In genomic region chr21:31710586-31710985, GRCh38 we compare ENCODE assay signal across 16 cellular contexts. TPM values are rescaled to one million over a fixed set of nuclear protein-coding genes. Genes with fewer than 3 reads are reported as not detected.
DNase-seq lines count a peak whose midpoint lies in the region; TF ChIP-seq lines count a peak whose summit lies in the region.
"Had no signal": no experiment of that assay in that cellular context is flagged by ENCODE, and none has a peak within 500 bp of the region (broad histone marks: within the 10 kb centered on the region; RNA-seq: fewer than 3 reads in every experiment).

No MANE protein-coding gene starts in this region.

- H3K4me2 ChIP-seq in SK-N-SH = peak overlapping the region; percentile 24; the same call in 1 of the 2 replicates
- peak overlapping the region; percentile 7 for H3K4me2 ChIP-seq in fibroblast of lung (ENCODE audit: extremely low read depth, insufficient read depth, low read length)
- peak overlapping the region; percentile 53 for H3K4me2 ChIP-seq in skeletal muscle satellite cell (ENCODE audit: low read length)
- H3K4me2 ChIP-seq: smooth muscle cell had no signal

- no peak for TF ChIP-seq RAD21 in SK-N-SH (IDR thresholded peaks at IDR 0.05; ENCODE audit: low read length)

- TF ChIP-seq CTCF in SK-N-SH (IDR thresholded peaks at IDR 0.05) (no peak), fibroblast of lung (conservative IDR thresholded peaks at IDR 0.05 in 1 of 2, IDR thresholded peaks at IDR 0.05 in 1 of 2; ENCODE audit: low read depth in 1 of 2, low read length in 2 of 2) (no peak)

- H3K4me3 ChIP-seq in SK-N-SH (ENCODE audit: low read depth in 2 of 2, low read length in 1 of 2) (no peak overlapping the region), fibroblast of lung (replicated peaks in 1 of 4; ENCODE audit: control extremely low read depth in 1 of 4, insufficient read depth in 1 of 4, low read depth in 3 of 4, low read length in 4 of 4) (no peak overlapping the region), skeletal muscle satellite cell (ENCODE audit: low read length) (no peak overlapping the region)
- H3K4me3 ChIP-seq: colonic mucosa, gastrocnemius medialis, smooth muscle cell, tibial artery had no signal

- H3K79me2 ChIP-seq in SK-N-SH (ENCODE audit: insufficient read depth) (peaks cover 100% of the 10 kb centered on the region), fibroblast of lung (ENCODE audit: control insufficient read depth, insufficient read depth, low read length) (peaks cover 87% of the 10 kb centered on the region)

- H2AFZ ChIP-seq in SK-N-SH (ENCODE audit: low read depth) = no peak overlapping the region
- H2AFZ ChIP-seq in fibroblast of lung (ENCODE audit: low read length) = no peak overlapping the region

- H3K9ac ChIP-seq in SK-N-SH = no peak overlapping the region
- no peak overlapping the region for H3K9ac ChIP-seq in fibroblast of lung (ENCODE audit: insufficient read depth, low read length)
- H3K9ac ChIP-seq in skeletal muscle satellite cell (ENCODE audit: low read depth, low read length) = peak overlapping the region; percentile 59

- 23% methylated on average over 1 of the region's 1 CpG for WGBS in SK-N-SH (ENCODE audit: low lambda C conversion rate)

- POLR2A ChIA-PET in SK-N-SH (lab: Yijun Ruan, JAX) = no interaction called here

- H4K20me1 ChIP-seq in SK-N-SH (ENCODE audit: insufficient read depth) (peaks cover 97% of the 10 kb centered on the region), fibroblast of lung (ENCODE audit: control insufficient read depth, extremely low read depth, insufficient read depth, low read length) (no peaks in the 10 kb centered on the region)

- CTCF ChIA-PET in SK-N-SH (lab: Yijun Ruan, JAX) = no interaction called here

- peaks cover 0 to 3% of the 10 kb centered on the region in 2 experiments for H3K36me3 ChIP-seq in SK-N-SH (replicated peaks in 1 of 2; ENCODE audit: control insufficient read depth in 1 of 2, insufficient read depth in 2 of 2, low read length in 1 of 2)
- H3K36me3 ChIP-seq in fibroblast of lung (ENCODE audit: control insufficient read depth, insufficient read depth, low read length) = no peaks in the 10 kb centered on the region
- H3K36me3 ChIP-seq in skeletal muscle satellite cell (ENCODE audit: insufficient read depth, low read length) = no peaks in the 10 kb centered on the region
- H3K36me3 ChIP-seq: colonic mucosa, gastrocnemius medialis, tibial artery had no signal

- DNase-seq in DMS 273 (lab: John Stamatoyannopoulos, UW; ENCODE audit: unreplicated experiment) (peak; percentile 38), DMS 273 treated with DMSO at 0.1 percent for 48 hours (lab: John Stamatoyannopoulos, UW) (no peak), SK-N-SH (no peak), fibroblast of lung (ENCODE audit: low read depth in 2 of 2) (peak; percentile 57 to 87), NCI-H2196 treated with DMSO at 0.1 percent for 48 hours (lab: John Stamatoyannopoulos, UW; ENCODE audit: unreplicated experiment) (no peak)
- DNase-seq in stimulated activated CD4-positive, alpha-beta T cell treated with anti-CD3 and anti-CD28 coated beads, Interleukin-15, amount 100 ng/mL, for 24 hours = no peak
- DNase-seq in activated effector memory CD4-positive, alpha-beta T cell treated with Interleukin-2 at 50 U/mL for 16 hours = no peak
- DNase-seq: activated CD4-positive, alpha-beta T cell treated with anti-CD3 and anti-CD28 coated beads, Interleukin-2, amount 10 ng/mL, durations not matched to agents 24 days and 14 days; activated gamma-delta T cell; colonic mucosa; DMS79 treated with DMSO at 0.1 percent for 48 hours; gastrocnemius medialis; tibial artery had no signal

- no peaks in the 10 kb centered on the region for H3K9me2 ChIP-seq in SK-N-SH

- H3K27ac ChIP-seq in SK-N-SH (ENCODE audit: low read depth in 2 of 2, low read length in 1 of 2) (peak overlapping the region in 1 of 2 experiments; percentile 50; a peak in 2 of 4 replicates), fibroblast of lung (ENCODE audit: insufficient read depth, low read length) (no peak overlapping the region)
- H3K27ac ChIP-seq: 22Rv1, colonic mucosa, gastrocnemius medialis, tibial artery had no signal

- H3K9me3 ChIP-seq in SK-N-SH = no peaks in the 10 kb centered on the region
- no peaks in the 10 kb centered on the region for H3K9me3 ChIP-seq in fibroblast of lung (ENCODE audit: control insufficient read depth, insufficient read depth, low read depth, low read length)
- no peaks in the 10 kb centered on the region for H3K9me3 ChIP-seq in skeletal muscle satellite cell (replicated peaks; ENCODE audit: low read length)
- H3K9me3 ChIP-seq: colonic mucosa, gastrocnemius medialis, tibial artery had no signal

- peaks cover 28% of the 10 kb centered on the region for H3F3A ChIP-seq in SK-N-SH (replicated peaks; ENCODE audit: insufficient read depth)

- peaks cover 4 to 34% of the 10 kb centered on the region in 2 experiments for H3K4me1 ChIP-seq in SK-N-SH (ENCODE audit: control insufficient read depth in 1 of 2, insufficient read depth in 2 of 2, low read depth in 1 of 2, low read length in 1 of 2)
- H3K4me1 ChIP-seq in fibroblast of lung (ENCODE audit: control insufficient read depth, extremely low read depth, insufficient read depth, low read length) = no peaks in the 10 kb centered on the region
- H3K4me1 ChIP-seq in skeletal muscle satellite cell (ENCODE audit: control insufficient read depth, insufficient read depth, low read length) = peaks cover 48% of the 10 kb centered on the region
- H3K4me1 ChIP-seq: colonic mucosa had no signal

- H3K27me3 ChIP-seq in SK-N-SH (ENCODE audit: insufficient read depth) (no peaks in the 10 kb centered on the region), fibroblast of lung (ENCODE audit: control insufficient read depth, insufficient read depth, low read length) (no peaks in the 10 kb centered on the region), skeletal muscle satellite cell (ENCODE audit: control insufficient read depth, insufficient read depth, low read length) (no peaks in the 10 kb centered on the region)
- H3K27me3 ChIP-seq: colonic mucosa, gastrocnemius medialis, tibial artery had no signal

- 0 out of 4 replicates have a peak, but pooled peaks of 1 of the 2 experiments have one; percentile 7 for TF ChIP-seq EP300 in SK-N-SH (IDR thresholded peaks at IDR 0.05; ENCODE audit: borderline replicate concordance in 1 of 2, low read depth in 1 of 2, low read length in 1 of 2)

TF ChIP-seq in SK-N-SH, 30 proteins besides CTCF, POLR2A, EP300 and RAD21:
- TF ChIP-seq JUND (IDR thresholded peaks at IDR 0.05) (peak; percentile 20; the same call in 1 of the 2 replicates), PBX3 (IDR thresholded peaks at IDR 0.05) (peak; percentile 77), ELF1 (IDR thresholded peaks at IDR 0.05) (no peak), TCF12 (IDR thresholded peaks at IDR 0.05) (0 out of 2 replicates have a peak, but pooled peaks have one; percentile 30), NFIC (IDR thresholded peaks at IDR 0.05; ENCODE audit: borderline replicate concordance) (peak; percentile 48; the same call in 1 of the 2 replicates), TEAD4 (IDR thresholded peaks at IDR 0.05; ENCODE audit: borderline replicate concordance, insufficient read depth) (peak; percentile 60; the same call in 1 of the 2 replicates), RFX5 (IDR thresholded peaks at IDR 0.05; ENCODE audit: low read length) (no peak)
- TF ChIP-seq, protein P1, sequence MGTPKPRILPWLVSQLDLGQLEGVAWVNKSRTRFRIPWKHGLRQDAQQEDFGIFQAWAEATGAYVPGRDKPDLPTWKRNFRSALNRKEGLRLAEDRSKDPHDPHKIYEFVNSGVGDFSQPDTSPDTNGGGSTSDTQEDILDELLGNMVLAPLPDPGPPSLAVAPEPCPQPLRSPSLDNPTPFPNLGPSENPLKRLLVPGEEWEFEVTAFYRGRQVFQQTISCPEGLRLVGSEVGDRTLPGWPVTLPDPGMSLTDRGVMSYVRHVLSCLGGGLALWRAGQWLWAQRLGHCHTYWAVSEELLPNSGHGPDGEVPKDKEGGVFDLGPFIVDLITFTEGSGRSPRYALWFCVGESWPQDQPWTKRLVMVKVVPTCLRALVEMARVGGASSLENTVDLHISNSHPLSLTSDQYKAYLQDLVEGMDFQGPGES (IDR thresholded peaks at IDR 0.05; ENCODE audit: low read depth, low read length) = no peak
- TF ChIP-seq, protein P2, sequence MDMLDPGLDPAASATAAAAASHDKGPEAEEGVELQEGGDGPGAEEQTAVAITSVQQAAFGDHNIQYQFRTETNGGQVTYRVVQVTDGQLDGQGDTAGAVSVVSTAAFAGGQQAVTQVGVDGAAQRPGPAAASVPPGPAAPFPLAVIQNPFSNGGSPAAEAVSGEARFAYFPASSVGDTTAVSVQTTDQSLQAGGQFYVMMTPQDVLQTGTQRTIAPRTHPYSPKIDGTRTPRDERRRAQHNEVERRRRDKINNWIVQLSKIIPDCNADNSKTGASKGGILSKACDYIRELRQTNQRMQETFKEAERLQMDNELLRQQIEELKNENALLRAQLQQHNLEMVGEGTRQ (IDR thresholded peaks at IDR 0.05; ENCODE audit: borderline replicate concordance, low read depth, low read length) = no peak

RNA-seq across cellular contexts. Expression of gene SCAF4, which starts 21.3 kb away (rescaled TPM):
- polyA plus RNA-seq in SK-N-SH (2012; rRNA removed) = 5.7 and 8.5 TPM in 2 replicates
- polyA plus RNA-seq in SK-N-SH (2012; cell fraction: cytosol; rRNA removed) = 6.3 and 6.8 TPM in 2 replicates
- 26.9 and 33.1 TPM in 2 replicates for polyA plus RNA-seq in SK-N-SH (2012; cell fraction: nucleus; rRNA removed)
- total RNA-seq in fibroblast of lung = 3.9 and 5.6 TPM in 2 replicates
- polyA plus RNA-seq in fibroblast of lung = 7.5 and 12.5 TPM in 2 replicates
- 12.5 and 15.7 TPM in 2 replicates for polyA plus RNA-seq in fibroblast of lung (2012)
- 19.7 and 23.8 TPM in 2 replicates for polyA minus RNA-seq in fibroblast of lung (ENCODE audit: low replicate concordance)
- 7.2 and 8.1 TPM in 2 replicates for total RNA-seq in skeletal muscle satellite cell (2012; rRNA removed)

RNA-seq across cellular contexts. Expression of gene SOD1, which starts 51.1 kb away (rescaled TPM):
- polyA plus RNA-seq in SK-N-SH (2012; rRNA removed) (507 and 572 TPM in 2 replicates), fibroblast of lung (462 and 546 TPM in 2 replicates)
- 612 and 716 TPM in 2 replicates for polyA plus RNA-seq in SK-N-SH (2012; cell fraction: cytosol; rRNA removed)
- polyA plus RNA-seq in SK-N-SH (2012; cell fraction: nucleus; rRNA removed) = 170 and 195 TPM in 2 replicates
- 212 and 286 TPM in 2 replicates for total RNA-seq in fibroblast of lung
- 355 and 412 TPM in 2 replicates for polyA plus RNA-seq in fibroblast of lung (2012)
- 28.2 and 33.5 TPM in 2 replicates for polyA minus RNA-seq in fibroblast of lung (ENCODE audit: low replicate concordance)
- total RNA-seq in skeletal muscle satellite cell (2012; rRNA removed) = 227 and 288 TPM in 2 replicates

Comparison
In these comparisons a context has a peak if more than half of its experiments do, and no peak if none do; other contexts are left out.
1. DNase-seq: peak in DMS 273 (single experiment) and fibroblast of lung (2 of 2); none in DMS 273 treated with DMSO at 0.1 percent for 48 hours (single experiment), SK-N-SH (single experiment), stimulated activated CD4-positive, alpha-beta T cell treated with anti-CD3 and anti-CD28 coated beads, Interleukin-15, amount 100 ng/mL, for 24 hours (single experiment), NCI-H2196 treated with DMSO at 0.1 percent for 48 hours (single experiment) and activated effector memory CD4-positive, alpha-beta T cell treated with Interleukin-2 at 50 U/mL for 16 hours (single experiment).
2. Peak in every context shown above with its lines, with median percentiles within 50 percentile points of each other: H3K4me2 ChIP-seq.